In the genomic region with DNA sequence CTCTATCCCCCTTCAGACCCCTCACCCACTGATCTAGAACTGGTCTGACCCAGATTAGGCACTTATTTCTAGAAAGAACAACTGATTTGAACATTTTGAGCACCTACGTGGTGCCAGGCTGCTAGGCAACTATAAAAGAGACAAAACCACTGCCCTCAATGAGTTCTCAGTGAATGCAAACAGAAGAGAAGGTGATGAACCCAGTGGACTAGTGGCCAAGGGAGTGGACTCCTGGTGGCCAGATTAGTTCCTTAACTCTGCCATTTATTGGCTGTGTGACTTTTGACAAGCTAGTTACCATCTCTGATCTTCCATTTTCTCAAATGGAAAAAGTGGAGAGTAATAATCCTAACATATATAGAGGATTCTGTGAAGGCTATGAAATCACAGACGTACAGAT, we compare ENCODE assay signal across 26 cellular contexts.
"Had no signal": no experiment of that assay in that cellular context is flagged by ENCODE, and none has a peak within 500 bp of the region (broad histone marks: within the 10 kb centered on the region; RNA-seq: fewer than 3 reads in every experiment).

No MANE protein-coding gene starts in this region.

- DNase-seq: activated CD4-positive, alpha-beta T cell treated with anti-CD3 and anti-CD28 coated beads for 1 hour; activated CD4-positive, alpha-beta T cell treated with anti-CD3 and anti-CD28 coated beads, Interleukin-2, amount 10 ng/mL, durations not matched to agents 24 days and 14 days; activated CD4-positive, alpha-beta T cell treated with anti-CD3 and anti-CD28 coated beads, Interleukin-2, amount 50 U/mL, for 48 hours; activated CD8-positive, alpha-beta memory T cell treated with anti-CD3 and anti-CD28 coated beads for 24 hours; activated effector memory CD4-positive, alpha-beta T cell treated with anti-CD3 and anti-CD28 coated beads, Interleukin-2, amount 50 U/mL, for 16 hours; activated naive CD4-positive, alpha-beta T cell treated with Interleukin-2 at 50 U/mL for 16 hours; activated T-cell treated with anti-CD3 and anti-CD28 coated beads, Interleukin-2, amount 50 U/mL, for 4 hours; amygdala; brain microvascular endothelial cell; caudate nucleus; Kasumi-1; KBM-7; NCI-H1048; NCI-H146; NCI-H187 treated with DMSO at 0.1 percent for 48 hours; NCI-H2081 treated with DMSO at 0.1 percent for 48 hours; NCI-H446; NCI-H524; Peyer's patch; SHP77; SW 1271 had no signal

- FAIRE-seq: astrocyte had no signal

- H3K27ac ChIP-seq: brain microvascular endothelial cell, Peyer's patch, RWPE1, SJSA1 had no signal

- H3K4me1 Mint-ChIP-seq: activated CD4-positive, alpha-beta T cell treated with anti-CD3 and anti-CD28 coated beads, Interleukin-2, amount 10 ng/mL, durations not matched to agents 24 days and 14 days had no signal

- H3K27me3 ChIP-seq: brain microvascular endothelial cell, Peyer's patch, SJSA1 had no signal

- H3K36me3 Mint-ChIP-seq: activated naive CD8-positive, alpha-beta T cell; WTC11 had no signal

- H3K4me3 Mint-ChIP-seq: activated CD4-positive, alpha-beta T cell treated with anti-CD3 and anti-CD28 coated beads, Interleukin-2, amount 10 ng/mL, durations not matched to agents 24 days and 14 days; activated naive CD8-positive, alpha-beta T cell; activated T-cell treated with anti-CD3 and anti-CD28 coated beads, Interleukin-2, amount 50 U/mL, for 4 hours; WTC11 had no signal

- H3K9me3 Mint-ChIP-seq: activated CD4-positive, alpha-beta T cell treated with anti-CD3 and anti-CD28 coated beads, Interleukin-2, amount 10 ng/mL, durations not matched to agents 24 days and 14 days had no signal

- H3K4me1 ChIP-seq: Peyer's patch had no signal

- H3K4me3 ChIP-seq: Peyer's patch, SJSA1 had no signal

- H3K36me3 ChIP-seq: brain microvascular endothelial cell, Peyer's patch, SJSA1 had no signal

- H3K27me3 Mint-ChIP-seq: activated CD4-positive, alpha-beta T cell treated with anti-CD3 and anti-CD28 coated beads, Interleukin-2, amount 10 ng/mL, durations not matched to agents 24 days and 14 days; activated naive CD8-positive, alpha-beta T cell had no signal

- H3K9me3 ChIP-seq: Peyer's patch, SJSA1 had no signal

- H3K27ac Mint-ChIP-seq: activated CD4-positive, alpha-beta T cell treated with anti-CD3 and anti-CD28 coated beads, Interleukin-2, amount 10 ng/mL, durations not matched to agents 24 days and 14 days; activated naive CD8-positive, alpha-beta T cell; WTC11 had no signal
